10 cellular contexts compared by ENCODE assay signal in genomic region chr1:15852036-15852827, GRCh38. TPM values are rescaled to one million over a fixed set of nuclear protein-coding genes. Genes with fewer than 3 reads are reported as not detected.
DNase-seq lines count a peak whose midpoint lies in the region; ATAC-seq, FAIRE-seq and TF ChIP-seq lines count a peak whose summit lies in the region.
"Had no signal": no experiment of that assay in that cellular context is flagged by ENCODE, and none has a peak within 500 bp of the region (broad histone marks: within the 10 kb centered on the region; RNA-seq: fewer than 3 reads in every experiment).

No MANE protein-coding gene starts in this region.

- BruUV-seq in K562 (replicated peaks; lab: Mats Ljungman, UMichigan) = no TSS peak

- POLR2A ChIA-PET in K562 (lab: Yijun Ruan, JAX) = interaction anchor here (0.6 to 10.4 kb wide), 10 partner anchors 8 to 42 kb away, joined by 3 to 133 read pairs (median 6); no protein-coding TSS in a partner anchor
- POLR2A ChIA-PET in activated CD4-positive, alpha-beta T cell treated with anti-CD3 and anti-CD28 coated beads, Interleukin-2, amount 10 ng/mL, durations not matched to agents 7 days and 5 days (lab: Charles Lee) = no interaction called here

- FAIRE-seq in K562 (lab: Jason Lieb, UNC) = no peak

- H3K9me3 ChIP-seq in MM.1S (replicated peaks; ENCODE audit: insufficient read depth, low read length) = no peaks in the 10 kb centered on the region
- H3K9me3 ChIP-seq in K562 (replicated peaks; ENCODE audit: control insufficient read depth, insufficient read depth, low read depth, low read length) = no peaks in the 10 kb centered on the region
- no peaks in the 10 kb centered on the region for H3K9me3 ChIP-seq in skeletal muscle tissue (ENCODE audit: control insufficient read depth in 3 of 3, low read length in 3 of 3)

- H3K27me3 Mint-ChIP-seq in activated T-cell treated with anti-CD3 and anti-CD28 coated beads, Interleukin-2, amount 50 U/mL, for 24 hours = no peaks in the 10 kb centered on the region
- H3K27me3 Mint-ChIP-seq in activated CD4-positive, alpha-beta T cell treated with anti-CD3 and anti-CD28 coated beads, Interleukin-2, amount 10 ng/mL, durations not matched to agents 7 days and 5 days = no peaks in the 10 kb centered on the region
- H3K27me3 Mint-ChIP-seq: T-cell had no signal

- H2AFZ ChIP-seq in MM.1S (ENCODE audit: low read length) = no peak overlapping the region
- no peak overlapping the region for H2AFZ ChIP-seq in K562 (ENCODE audit: low read depth, low read length)

- no peak for ATAC-seq in K562
- ATAC-seq in GM21526 (IDR thresholded peaks at IDR 0.05; ENCODE audit: low FRiP score, unreplicated experiment) = no peak
- ATAC-seq: T-cell had no signal

- H3K4me1 ChIP-seq in MM.1S (ENCODE audit: low read length) = peaks cover 23% of the 10 kb centered on the region
- peaks cover 14 to 24% of the 10 kb centered on the region in 2 experiments for H3K4me1 ChIP-seq in K562 (replicated peaks in 1 of 2; ENCODE audit: control insufficient read depth in 2 of 2, insufficient read depth in 2 of 2, low read length in 2 of 2)
- peaks cover 19 to 31% (median 30%) of the 10 kb centered on the region in 3 donors for H3K4me1 ChIP-seq in skeletal muscle tissue (ENCODE audit: control insufficient read depth in 3 of 3, insufficient read depth in 3 of 3, low read length in 3 of 3)

- peaks cover 39% of the 10 kb centered on the region for H3K36me3 Mint-ChIP-seq in activated T-cell treated with anti-CD3 and anti-CD28 coated beads, Interleukin-2, amount 50 U/mL, for 24 hours (ENCODE audit: low read depth)
- peaks cover 14% of the 10 kb centered on the region for H3K36me3 Mint-ChIP-seq in activated CD4-positive, alpha-beta T cell treated with anti-CD3 and anti-CD28 coated beads, Interleukin-2, amount 10 ng/mL, durations not matched to agents 7 days and 5 days (ENCODE audit: low read depth)
- H3K36me3 Mint-ChIP-seq: T-cell had no signal

- peaks cover 39% of the 10 kb centered on the region for H3F3A ChIP-seq in MM.1S (ENCODE audit: insufficient read depth, low read length)

- in situ Hi-C loops in K562 (cut with MboI) (loop anchor here (25.0 kb wide), 1 partner anchor 1010 kb away; no protein-coding TSS in a partner anchor), GM13976 (cut with MboI; ENCODE audit: low sequenced_read_pairs, unreplicated experiment) (no loop called here)

- 70% methylated on average over 6 of the region's 6 CpGs for WGBS in K562 (ENCODE audit: insufficient coverage, low coverage, missing lambda C conversion rate)

- H4K20me1 ChIP-seq in MM.1S (ENCODE audit: insufficient read depth, low read length) (peaks cover 14% of the 10 kb centered on the region), K562 (replicated peaks; ENCODE audit: control insufficient read depth, insufficient read depth, low read length) (peaks cover 4% of the 10 kb centered on the region; the same call in 1 of the 2 replicates)

- H3K36me3 ChIP-seq in MM.1S (replicated peaks; ENCODE audit: insufficient read depth, low read length) (no peaks in the 10 kb centered on the region), K562 (ENCODE audit: control insufficient read depth, insufficient read depth, low read length) (peaks cover 16% of the 10 kb centered on the region; the same call in 2 of the 3 replicates), skeletal muscle tissue (ENCODE audit: control insufficient read depth in 3 of 3, insufficient read depth in 3 of 3, low read length in 3 of 3) (no peaks in the 10 kb centered on the region)

- TF ChIP-seq POLR2A in K562 (conservative IDR thresholded peaks at IDR 0.05) = no peak

- DNase-seq in activated T-cell treated with anti-CD3 and anti-CD28 coated beads, Interleukin-2, amount 50 U/mL, for 24 hours = no peak
- DNase-seq in activated T-cell treated with anti-CD3 and anti-CD28 coated beads, Interleukin-2, amount 50 U/mL, for 1 hour = no peak
- DNase-seq in MM.1S (peak; percentile 70), K562 (ENCODE audit: extremely low read depth in 1 of 4, low spot score in 3 of 4) (no peak), GM13976 (ENCODE audit: low spot score) (no peak)
- no peak for DNase-seq in activated CD4-positive, alpha-beta T cell treated with anti-CD3 and anti-CD28 coated beads, Interleukin-2, amount 10 ng/mL, durations not matched to agents 7 days and 5 days
- DNase-seq: activated effector memory CD4-positive, alpha-beta T cell treated with Interleukin-2 at 50 U/mL for 16 hours; T-cell had no signal

- peak overlapping the region; percentile 71 for H3K27ac Mint-ChIP-seq in activated T-cell treated with anti-CD3 and anti-CD28 coated beads, Interleukin-2, amount 50 U/mL, for 24 hours
- H3K27ac Mint-ChIP-seq in activated CD4-positive, alpha-beta T cell treated with anti-CD3 and anti-CD28 coated beads, Interleukin-2, amount 10 ng/mL, durations not matched to agents 7 days and 5 days = no peak overlapping the region
- H3K27ac Mint-ChIP-seq: T-cell had no signal

- H3K4me1 Mint-ChIP-seq in activated T-cell treated with anti-CD3 and anti-CD28 coated beads, Interleukin-2, amount 50 U/mL, for 24 hours (ENCODE audit: low read depth) = peaks cover 47% of the 10 kb centered on the region
- H3K4me1 Mint-ChIP-seq in activated CD4-positive, alpha-beta T cell treated with anti-CD3 and anti-CD28 coated beads, Interleukin-2, amount 10 ng/mL, durations not matched to agents 7 days and 5 days = peaks cover 36% of the 10 kb centered on the region

- H3K4me3 ChIP-seq in MM.1S (ENCODE audit: low read length) (peak overlapping the region; percentile 39), K562 (no peak overlapping the region; the same call in 1 of the 2 replicates), skeletal muscle tissue (ENCODE audit: low read length in 3 of 3) (no peak overlapping the region)

- CTCF ChIA-PET in K562 (lab: Yijun Ruan, JAX; ENCODE audit: low intra/inter-chr PET ratio) = no interaction called here
- CTCF ChIA-PET in activated CD4-positive, alpha-beta T cell treated with anti-CD3 and anti-CD28 coated beads, Interleukin-2, amount 10 ng/mL, durations not matched to agents 7 days and 5 days (lab: Charles Lee) = interaction anchor here (0.6 kb wide), 1 partner anchor 122 kb away, joined by 3 read pairs; no protein-coding TSS in a partner anchor

- peaks cover 93% of the 10 kb centered on the region for H3K79me2 ChIP-seq in MM.1S (ENCODE audit: low read length)
- peaks cover 99% of the 10 kb centered on the region for H3K79me2 ChIP-seq in K562 (ENCODE audit: control insufficient read depth, insufficient read depth, low read length)

- peak overlapping the region; percentile 65; the same call in 1 of the 2 replicates for H3K27ac ChIP-seq in MM.1S (ENCODE audit: low read length)
- H3K27ac ChIP-seq in K562 (ENCODE audit: extremely low read depth, low read depth, low read length) = peak overlapping the region; percentile 19; the same call in 2 of the 3 replicates
- H3K27ac ChIP-seq in skeletal muscle tissue (ENCODE audit: low read depth, low read length) = peak overlapping the region; percentile 75

- no peaks in the 10 kb centered on the region for H3K9me3 Mint-ChIP-seq in activated T-cell treated with anti-CD3 and anti-CD28 coated beads, Interleukin-2, amount 50 U/mL, for 24 hours
- H3K9me3 Mint-ChIP-seq in activated CD4-positive, alpha-beta T cell treated with anti-CD3 and anti-CD28 coated beads, Interleukin-2, amount 10 ng/mL, durations not matched to agents 7 days and 5 days = no peaks in the 10 kb centered on the region
- H3K9me3 Mint-ChIP-seq: T-cell had no signal

- no peaks in the 10 kb centered on the region for H3K9me1 ChIP-seq in K562 (ENCODE audit: control insufficient read depth, insufficient read depth, low read length)

- TF ChIP-seq EP300 in K562 (IDR thresholded peaks at IDR 0.05; ENCODE audit: low read length) = no peak

- H3K9me2 ChIP-seq in MM.1S (replicated peaks; ENCODE audit: insufficient read depth, low read length) = no peaks in the 10 kb centered on the region

- intact Hi-C loops in K562 (cut with micrococcal nuclease) = no loop called here

- no peak for TF ChIP-seq RAD21 in K562 (CRISPR knock-in tag; conservative IDR thresholded peaks at IDR 0.05 in 1 of 2, IDR thresholded peaks at IDR 0.05 in 1 of 2)

- H3K27me3 ChIP-seq in MM.1S (replicated peaks; ENCODE audit: insufficient read depth, low read length) (no peaks in the 10 kb centered on the region), K562 (ENCODE audit: control insufficient read depth in 2 of 2, insufficient read depth in 2 of 2, low read length in 2 of 2) (no peaks in the 10 kb centered on the region), skeletal muscle tissue (ENCODE audit: control insufficient read depth in 3 of 3, insufficient read depth in 3 of 3, low read length in 3 of 3) (no peaks in the 10 kb centered on the region)

- no peak for TF ChIP-seq CTCF in MM.1S (IDR thresholded peaks at IDR 0.05; ENCODE audit: low read length)
- no peak for TF ChIP-seq CTCF in K562 (IDR thresholded peaks at IDR 0.05 in 2 of 3, conservative IDR thresholded peaks at IDR 0.05 in 1 of 3; ENCODE audit: insufficient read depth in 2 of 3, low read depth in 1 of 3, low read length in 3 of 3)
- no peak for TF ChIP-seq CTCF in GM13976 (IDR thresholded peaks at IDR 0.05; ENCODE audit: borderline replicate concordance, control extremely low read depth, extremely low read depth, insufficient read depth, missing control alignments)

- peak overlapping the region; percentile 53 for H3K4me3 Mint-ChIP-seq in activated T-cell treated with anti-CD3 and anti-CD28 coated beads, Interleukin-2, amount 50 U/mL, for 24 hours
- no peak overlapping the region for H3K4me3 Mint-ChIP-seq in activated CD4-positive, alpha-beta T cell treated with anti-CD3 and anti-CD28 coated beads, Interleukin-2, amount 10 ng/mL, durations not matched to agents 7 days and 5 days

- H3K9ac ChIP-seq in MM.1S (ENCODE audit: low read length) = peak overlapping the region; percentile 16; the same call in 1 of the 2 replicates
- H3K9ac ChIP-seq in K562 (ENCODE audit: insufficient read depth in 1 of 2, low read depth in 2 of 2, low read length in 2 of 2) = peak overlapping the region in 1 of 2 experiments; percentile 88; a peak in 2 of 4 replicates
- peak overlapping the region in 2 of 3 donors; percentile 5 to 39 for H3K9ac ChIP-seq in skeletal muscle tissue (ENCODE audit: low read depth in 1 of 3, low read length in 3 of 3)

- H3K4me2 ChIP-seq in MM.1S (ENCODE audit: low read depth, low read length) = peak overlapping the region; percentile 75
- peak overlapping the region; percentile 50; the same call in 1 of the 2 replicates for H3K4me2 ChIP-seq in K562 (ENCODE audit: insufficient read depth, low read length)

RNA-seq across cellular contexts. Expression of gene SPEN, which starts 4.7 kb away (rescaled TPM):
- 154 and 372 TPM in 2 replicates for total RNA-seq in K562 (2011; cell fraction: chromatin; rRNA removed; ENCODE audit: low replicate concordance)
- 64.2 and 82.1 TPM in 2 replicates for total RNA-seq in K562 (2011; cell fraction: nucleolus; rRNA removed)
- total RNA-seq in K562 (2011; cell fraction: nucleoplasm; rRNA removed) = 125 and 165 TPM in 2 replicates
- total RNA-seq in K562 (2014; rRNA removed) (27.2 and 27.8 TPM in 2 replicates), K562 (2014; rRNA removed; fragmentation: Illumina TruSeq; extraction: Trizol) (29.9 and 36.1 TPM in 2 replicates), K562 (2015; rRNA removed; fragmentation: Illumina TruSeq; extraction: Trizol) (24.5 and 29.1 TPM in 2 replicates), K562 (2021) (72.1 and 80.2 TPM in 2 replicates), skeletal muscle tissue (21.4 TPM)
- polyA plus RNA-seq in K562 (2011; rRNA removed) (11.9 and 16.4 TPM in 2 replicates), K562 (2014; fragmentation: Illumina TruSeq; extraction: Trizol) (87.5 and 87.6 TPM in 2 replicates), K562 (2014; fragmentation: Nextera tagmentation; extraction: Ambion mirVana) (10 to 100 TPM in 1 of 2 experiments, 1 to 10 TPM in 1; 5.7 to 13.1 TPM), K562 (2014; rRNA removed) (31.9 and 34.6 TPM in 2 replicates)
- 9.5 and 13.0 TPM in 2 replicates for polyA plus RNA-seq in K562 (2011; cell fraction: cytosol; rRNA removed)
- polyA plus RNA-seq in K562 (2011; cell fraction: nucleus; rRNA removed) = 46.3 and 63.2 TPM in 2 replicates
- polyA plus RNA-seq in K562 (2012) = 54.0 and 72.6 TPM in 2 replicates
- polyA minus RNA-seq in K562 (2011; rRNA and poly(A)+ RNA removed) = 52.8 and 75.1 TPM in 2 replicates
- polyA minus RNA-seq in K562 (2011; cell fraction: cytosol; rRNA and poly(A)+ RNA removed) = 38.6 and 44.5 TPM in 2 replicates
- 32.0 and 67.9 TPM in 2 replicates for polyA minus RNA-seq in K562 (2011; cell fraction: nucleus; rRNA and poly(A)+ RNA removed)
- total RNA-seq in activated CD4-positive, alpha-beta T cell treated with anti-CD3 and anti-CD28 coated beads, Interleukin-2, amount 10 ng/mL, durations not matched to agents 7 days and 5 days = 10 to 100 TPM; 65.1 to 65.2 TPM

RNA-seq across cellular contexts. Expression of gene UQCRHL, which starts 44.8 kb away (rescaled TPM):
- 2.3 and 3.2 TPM in 2 replicates for total RNA-seq in K562 (2011; cell fraction: chromatin; rRNA removed; ENCODE audit: low replicate concordance)
- 2.8 TPM in 2 replicates for total RNA-seq in K562 (2011; cell fraction: nucleolus; rRNA removed)
- total RNA-seq in K562 (2011; cell fraction: nucleoplasm; rRNA removed) = 4.1 and 4.2 TPM in 2 replicates
- total RNA-seq in K562 (2014; rRNA removed) (40.7 and 76.9 TPM in 2 replicates), K562 (2014; rRNA removed; fragmentation: Illumina TruSeq; extraction: Trizol) (41.3 and 45.7 TPM in 2 replicates), K562 (2015; rRNA removed; fragmentation: Illumina TruSeq; extraction: Trizol) (19.4 and 21.8 TPM in 2 replicates), K562 (2021) (5.1 and 5.9 TPM in 2 replicates), skeletal muscle tissue (4.7 TPM)
- polyA plus RNA-seq in K562 (2011; rRNA removed) (26.3 and 27.6 TPM in 2 replicates), K562 (2014; fragmentation: Illumina TruSeq; extraction: Trizol) (17.6 and 18.9 TPM in 2 replicates), K562 (2014; fragmentation: Nextera tagmentation; extraction: Ambion mirVana) (10 to 100 TPM; 20.4 to 25.8 TPM), K562 (2014; rRNA removed) (13.2 and 27.2 TPM in 2 replicates)
- polyA plus RNA-seq in K562 (2011; cell fraction: cytosol; rRNA removed) = 3.9 and 8.7 TPM in 2 replicates
- 2.2 and 6.0 TPM in 2 replicates for polyA plus RNA-seq in K562 (2011; cell fraction: nucleus; rRNA removed)
- 9.1 and 25.6 TPM in 2 replicates for polyA plus RNA-seq in K562 (2012)
- 6.5 and 7.8 TPM in 2 replicates for polyA minus RNA-seq in K562 (2011; rRNA and poly(A)+ RNA removed)
- 9.1 and 15.2 TPM in 2 replicates for polyA minus RNA-seq in K562 (2011; cell fraction: cytosol; rRNA and poly(A)+ RNA removed)
- 0.67 and 3.4 TPM in 2 replicates for polyA minus RNA-seq in K562 (2011; cell fraction: nucleus; rRNA and poly(A)+ RNA removed)
- total RNA-seq in activated CD4-positive, alpha-beta T cell treated with anti-CD3 and anti-CD28 coated beads, Interleukin-2, amount 10 ng/mL, durations not matched to agents 7 days and 5 days = 1 to 10 TPM; 1.1 to 1.8 TPM

Comparison
In these comparisons a context has a peak if more than half of its experiments do, and no peak if none do; other contexts are left out.
1. H3K27ac ChIP-seq: peak in every context shown above with its lines; median percentile 75 in skeletal muscle tissue; 65 in MM.1S; 19 in K562.